Comparison of ENCODE assay signal across 30 cellular contexts in genomic region chr14:36363704-36364103, GRCh38. TPM values are rescaled to one million over a fixed set of nuclear protein-coding genes. Genes with fewer than 3 reads are reported as not detected.
DNase-seq lines count a peak whose midpoint lies in the region; ATAC-seq and TF ChIP-seq lines count a peak whose summit lies in the region.
"Had no signal": no experiment of that assay in that cellular context is flagged by ENCODE, and none has a peak within 500 bp of the region (broad histone marks: within the 10 kb centered on the region; RNA-seq: fewer than 3 reads in every experiment).

No MANE protein-coding gene starts in this region.

- H3K9me2 ChIP-seq in GM23248 (ENCODE audit: insufficient read depth) = no peaks in the 10 kb centered on the region

- WGBS in GM23248 (ENCODE audit: low coverage in 1 of 2, low lambda C conversion rate in 2 of 2, missing lambda C conversion rate in 2 of 2), 2 experiments = 9 to 13% methylated on average over 2 of the region's 2 CpGs

- H3K27ac ChIP-seq in GM23248 = no peak overlapping the region
- H3K27ac ChIP-seq: gastrocnemius medialis, spleen, tibial artery had no signal

- DNase-seq in CD1c-positive myeloid dendritic cell (ENCODE audit: extremely low spot score) (peak; percentile 18), GM23248 (peak; percentile 8), amniotic epithelial cell (ENCODE audit: low read depth) (peak; percentile 29), iris pigment epithelial cell (ENCODE audit: low read depth) (peak; percentile 3), nephron progenitor cell (no peak), A172 (ENCODE audit: low spot score) (no peak)
- DNase-seq: activated gamma-delta T cell; activated naive CD8-positive, alpha-beta T cell treated with anti-CD3 and anti-CD28 coated beads for 36 hours; activated T-cell treated with anti-CD3 and anti-CD28 coated beads, Interleukin-2, amount 50 U/mL, for 24 hours; C1 segment of cervical spinal cord; Caco-2; caudate nucleus; cortex of kidney; effector memory CD8-positive, alpha-beta T cell; erythroblast; gastrocnemius medialis; GF-D8; Karpas-422; left cardiac atrium; mammary epithelial cell; NCI-H146; NCI-H510A; PC-3; right cardiac atrium; spleen; stimulated activated CD4-positive, alpha-beta T cell treated with anti-CD3 and anti-CD28 coated beads, Interleukin-4, amount 100 ng/mL, for 1 hour; tibial artery had no signal

- H3K9ac ChIP-seq in GM23248 = no peak overlapping the region

- no peak for TF ChIP-seq CTCF in nephron progenitor cell (IDR thresholded peaks at IDR 0.05)

- H3K4me3 Mint-ChIP-seq in nephron progenitor cell = no peak overlapping the region
- H3K4me3 Mint-ChIP-seq: activated naive CD8-positive, alpha-beta T cell treated with anti-CD3 and anti-CD28 coated beads for 36 hours; activated T-cell treated with anti-CD3 and anti-CD28 coated beads, Interleukin-2, amount 50 U/mL, for 24 hours; effector memory CD8-positive, alpha-beta T cell; nephron; T-helper 1 cell treated with Interleukin-12 subunit alpha and Interleukin-12 subunit beta and Interleukin-4 antibody, amounts not matched to agents 30 μg/mL and 1 μg/mL, for 36 hours had no signal

- no peak for ATAC-seq in GM18519 (IDR thresholded peaks at IDR 0.05; ENCODE audit: low FRiP score, unreplicated experiment)
- ATAC-seq: effector memory CD8-positive, alpha-beta T cell; gastrocnemius medialis; left cardiac atrium; PC-3; right cardiac atrium had no signal

- H3K27me3 Mint-ChIP-seq in nephron progenitor cell (ENCODE audit: low read depth, poor library complexity) = peaks cover 3% of the 10 kb centered on the region

- no peaks in the 10 kb centered on the region for H3K4me1 ChIP-seq in GM23248 (ENCODE audit: insufficient read depth)
- H3K4me1 ChIP-seq: gastrocnemius medialis, spleen, tibial artery had no signal

- H3K4me1 Mint-ChIP-seq in nephron progenitor cell = no peaks in the 10 kb centered on the region
- H3K4me1 Mint-ChIP-seq: activated naive CD8-positive, alpha-beta T cell treated with anti-CD3 and anti-CD28 coated beads for 36 hours had no signal

- H3K27ac Mint-ChIP-seq in nephron progenitor cell = no peak overlapping the region
- H3K27ac Mint-ChIP-seq: activated naive CD8-positive, alpha-beta T cell treated with anti-CD3 and anti-CD28 coated beads for 36 hours; activated T-cell treated with anti-CD3 and anti-CD28 coated beads, Interleukin-2, amount 50 U/mL, for 24 hours; effector memory CD8-positive, alpha-beta T cell; nephron; T-helper 1 cell treated with Interleukin-12 subunit alpha and Interleukin-12 subunit beta and Interleukin-4 antibody, amounts not matched to agents 30 μg/mL and 1 μg/mL, for 36 hours had no signal

- H3K9me3 Mint-ChIP-seq in nephron progenitor cell = no peaks in the 10 kb centered on the region
- H3K9me3 Mint-ChIP-seq: activated naive CD8-positive, alpha-beta T cell treated with anti-CD3 and anti-CD28 coated beads for 36 hours; activated T-cell treated with anti-CD3 and anti-CD28 coated beads, Interleukin-2, amount 50 U/mL, for 24 hours; effector memory CD8-positive, alpha-beta T cell; T-helper 1 cell treated with Interleukin-12 subunit alpha and Interleukin-12 subunit beta and Interleukin-4 antibody, amounts not matched to agents 30 μg/mL and 1 μg/mL, for 36 hours had no signal

- no peak overlapping the region for H3K4me2 ChIP-seq in GM23248 (ENCODE audit: unreplicated experiment)

- no peak overlapping the region for H3K4me3 ChIP-seq in GM23248
- H3K4me3 ChIP-seq: gastrocnemius medialis, spleen, tibial artery had no signal

- in situ Hi-C loops in GM23248 (cut with MboI) = no loop called here

- no peaks in the 10 kb centered on the region for H3K36me3 Mint-ChIP-seq in nephron progenitor cell (ENCODE audit: low read depth)
- H3K36me3 Mint-ChIP-seq: activated naive CD8-positive, alpha-beta T cell treated with anti-CD3 and anti-CD28 coated beads for 36 hours had no signal

- no peak overlapping the region for H2AFZ ChIP-seq in GM23248

- no peaks in the 10 kb centered on the region for H3K9me3 ChIP-seq in GM23248 (ENCODE audit: low read depth)
- H3K9me3 ChIP-seq: Caco-2, gastrocnemius medialis, spleen, tibial artery had no signal

- H3K79me2 ChIP-seq in GM23248 (ENCODE audit: insufficient read depth) = no peaks in the 10 kb centered on the region

- H3F3A ChIP-seq in GM23248 (ENCODE audit: insufficient read depth) = no peaks in the 10 kb centered on the region

- no peaks in the 10 kb centered on the region for H3K36me3 ChIP-seq in GM23248 (ENCODE audit: low read depth)
- H3K36me3 ChIP-seq: gastrocnemius medialis, spleen, tibial artery had no signal

- H3K27me3 ChIP-seq in GM23248 (replicated peaks; ENCODE audit: insufficient read depth) = 0 out of 2 replicates have a peak, but pooled peaks cover 5% of the 10 kb centered on the region
- H3K27me3 ChIP-seq: gastrocnemius medialis, tibial artery had no signal

- no peaks in the 10 kb centered on the region for H4K20me1 ChIP-seq in GM23248 (ENCODE audit: insufficient read depth)

RNA-seq across cellular contexts. Expression of gene MBIP, which starts 43.3 kb away (rescaled TPM):
- 6.2 and 9.0 TPM in 2 replicates for total RNA-seq in GM23248 (2014; rRNA removed; shearing (Covaris generic))
- polyA plus RNA-seq in GM23248 (2016; fragmentation: Nextera tagmentation; extraction: Ambion mirVana) = 23.5 and 28.1 TPM in 2 replicates
- 8.6 and 13.4 TPM in 2 replicates for total RNA-seq in A172 (2014; rRNA removed; shearing (Covaris generic))

Comparison
In these comparisons a context has a peak if more than half of its experiments do, and no peak if none do; other contexts are left out.
1. DNase-seq: peak in CD1c-positive myeloid dendritic cell (single experiment), GM23248 (single experiment), amniotic epithelial cell (single experiment) and iris pigment epithelial cell (single experiment); none in nephron progenitor cell (single experiment) and A172 (single experiment).